ENCODE assay signal across 26 cellular contexts in the genomic region with DNA sequence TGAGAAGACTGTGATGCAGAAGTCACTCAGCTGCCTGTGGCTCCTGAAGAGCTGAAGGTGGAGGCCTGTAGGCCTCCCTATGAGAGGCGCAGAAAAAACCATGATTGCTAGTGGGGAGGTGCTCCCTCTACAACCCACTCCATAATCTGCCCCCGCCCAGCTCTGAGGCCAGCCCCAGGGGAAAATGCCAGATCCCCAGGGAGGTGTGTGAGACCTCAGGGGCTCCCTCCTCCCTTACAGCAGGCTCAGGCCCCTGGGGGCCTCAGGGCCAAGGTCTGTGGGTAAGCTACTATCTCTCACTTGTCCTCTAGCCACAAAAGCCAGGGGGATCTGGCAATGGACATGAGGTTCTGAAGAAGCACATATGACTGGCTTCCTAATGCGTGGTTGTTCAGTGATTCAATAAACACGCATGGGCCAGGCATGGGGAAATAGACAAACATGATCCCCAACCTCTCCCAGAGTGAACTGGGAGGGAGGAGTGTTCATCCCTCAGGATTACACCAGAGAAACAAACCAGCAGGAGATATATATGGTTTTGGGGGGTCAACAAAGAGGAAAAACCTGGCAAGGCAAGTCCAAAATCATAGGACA. TPM values are rescaled to one million over a fixed set of nuclear protein-coding genes. Genes with fewer than 3 reads are reported as not detected.
DNase-seq lines count a peak whose midpoint lies in the region; ATAC-seq and TF ChIP-seq lines count a peak whose summit lies in the region.
"Had no signal": no experiment of that assay in that cellular context is flagged by ENCODE, and none has a peak within 500 bp of the region (broad histone marks: within the 10 kb centered on the region; RNA-seq: fewer than 3 reads in every experiment).

No MANE protein-coding gene starts in this region.

- H3K27ac ChIP-seq in right lobe of liver: peak overlapping the region in 2 of 3 donors; percentile 14 to 45
- no peak overlapping the region for H3K27ac ChIP-seq in right atrium auricular region
- H3K27ac ChIP-seq: PC-9 had no signal

- H3K27me3 ChIP-seq in right lobe of liver: no peaks in the 10 kb centered on the region
- no peaks in the 10 kb centered on the region for H3K27me3 ChIP-seq in right atrium auricular region
- H3K27me3 ChIP-seq: tibial nerve had no signal

- H3K4me3 ChIP-seq in cardiac fibroblast (replicated peaks in 1 of 2; ENCODE audit: low read depth in 2 of 2, low read length in 2 of 2): no peak overlapping the region
- H3K4me3 ChIP-seq in right lobe of liver: no peak overlapping the region
- H3K4me3 ChIP-seq in right atrium auricular region: no peak overlapping the region
- H3K4me3 ChIP-seq: PC-9, tibial nerve had no signal

- H3K4me1 ChIP-seq in right lobe of liver (peaks cover 0 to 5% (median 0%) of the 10 kb centered on the region in 4 donors), right atrium auricular region (peaks cover 0 to 4% of the 10 kb centered on the region in 2 donors)
- H3K4me1 ChIP-seq: tibial nerve had no signal

- TF ChIP-seq CTCF in cardiac fibroblast (IDR thresholded peaks at IDR 0.05; ENCODE audit: low read depth, low read length) (no peak), right lobe of liver (IDR thresholded peaks at IDR 0.05) (no peak), right atrium auricular region (IDR thresholded peaks at IDR 0.05) (no peak)

- H3K27ac Mint-ChIP-seq in activated naive CD4-positive, alpha-beta T cell treated with anti-CD3 and anti-CD28 coated beads, Interleukin-2, amount 50 U/mL, for 72 hours: no peak overlapping the region
- H3K27ac Mint-ChIP-seq: activated naive CD8-positive, alpha-beta T cell; T-cell had no signal

- intact Hi-C loops in right lobe of liver (cut with DNase I): no loop called here

- no peaks in the 10 kb centered on the region for H3K36me3 Mint-ChIP-seq in activated naive CD4-positive, alpha-beta T cell treated with anti-CD3 and anti-CD28 coated beads, Interleukin-2, amount 50 U/mL, for 72 hours
- H3K36me3 Mint-ChIP-seq: activated naive CD8-positive, alpha-beta T cell; brain; CD14-positive monocyte; naive thymus-derived CD4-positive, alpha-beta T cell; T-cell had no signal

- TF ChIP-seq POLR2A in right lobe of liver (IDR thresholded peaks at IDR 0.05): no peak

- no peaks in the 10 kb centered on the region for H3K9me3 Mint-ChIP-seq in activated naive CD4-positive, alpha-beta T cell treated with anti-CD3 and anti-CD28 coated beads, Interleukin-2, amount 50 U/mL, for 72 hours
- H3K9me3 Mint-ChIP-seq: CD14-positive monocyte, T-cell had no signal

- ATAC-seq in right lobe of liver: peak; percentile 84 to 92 (median 91)
- no peak for ATAC-seq in activated naive CD4-positive, alpha-beta T cell treated with anti-CD3 and anti-CD28 coated beads, Interleukin-2, amount 50 U/mL, for 72 hours
- ATAC-seq in HG03135 (IDR thresholded peaks at IDR 0.05; ENCODE audit: unreplicated experiment): no peak
- ATAC-seq: left cardiac atrium; naive thymus-derived CD4-positive, alpha-beta T cell; stimulated activated naive CD8-positive, alpha-beta T cell treated with anti-CD3 and anti-CD28 coated beads, Interleukin-15, Interleukin-2, amounts not matched to agents 100 U/mL and 50 U/mL, for 24 hours; T-cell had no signal

- H3K9me3 ChIP-seq in right lobe of liver (no peaks in the 10 kb centered on the region), right atrium auricular region (no peaks in the 10 kb centered on the region)
- H3K9me3 ChIP-seq: tibial nerve had no signal

- 17% methylated on average over 2 of the region's 4 CpGs for WGBS in right lobe of liver (ENCODE audit: insufficient coverage, low coverage, low lambda C conversion rate, missing lambda C conversion rate)

- peak; percentile 69 for DNase-seq in HCEC 1CT
- peak; percentile 27 to 67 for DNase-seq in cardiac fibroblast (ENCODE audit: low read depth in 2 of 2)
- peak in 1 of 3 donors; percentile 58 for DNase-seq in right lobe of liver
- no peak for DNase-seq in right atrium auricular region (ENCODE audit: low spot score)
- no peak for DNase-seq in activated naive CD4-positive, alpha-beta T cell treated with anti-CD3 and anti-CD28 coated beads, Interleukin-2, amount 50 U/mL, for 72 hours (ENCODE audit: low spot score in 2 of 2)
- no peak for DNase-seq in NCI-H1105 (lab: John Stamatoyannopoulos, UW)
- DNase-seq: activated CD4-positive, alpha-beta T cell treated with anti-CD3 and anti-CD28 coated beads for 4 hours; DMS 273 treated with DMSO at 0.1 percent for 48 hours; GF-D8; left cardiac atrium; naive thymus-derived CD4-positive, alpha-beta T cell; NCI-H187 treated with DMSO at 0.1 percent for 48 hours; NCI-H2227 treated with DMSO at 0.1 percent for 48 hours; NCI-H748 treated with DMSO at 0.1 percent for 48 hours; PC-9; posterior cingulate gyrus; SHP77 treated with DMSO at 0.1 percent for 48 hours; small intestine; stimulated activated CD4-positive, alpha-beta T cell treated with anti-CD3 and anti-CD28 coated beads, Interleukin-4, amount 100 ng/mL, for 1 hour; stimulated activated naive CD8-positive, alpha-beta T cell treated with anti-CD3 and anti-CD28 coated beads, Interleukin-15, Interleukin-2, amounts not matched to agents 100 U/mL and 50 U/mL, for 24 hours; T-cell had no signal

- H3K36me3 ChIP-seq in right lobe of liver (no peaks in the 10 kb centered on the region), right atrium auricular region (no peaks in the 10 kb centered on the region)
- H3K36me3 ChIP-seq: tibial nerve had no signal

RNA-seq across cellular contexts. Expression of gene MTM1, which starts 51.0 kb away (rescaled TPM):
- total RNA-seq in right lobe of liver: 10 to 100 TPM in 5 of 6 experiments, 1 to 10 TPM in 1; 9.8 to 18.0 (median 13.5) TPM
- total RNA-seq in right atrium auricular region: 1 to 10 TPM; 9.0 to 9.4 TPM
- total RNA-seq in activated naive CD4-positive, alpha-beta T cell treated with anti-CD3 and anti-CD28 coated beads, Interleukin-2, amount 50 U/mL, for 72 hours: 10 to 100 TPM; 21.0 to 28.1 TPM

Comparison
In these comparisons a context has a peak if more than half of its experiments do, and no peak if none do; other contexts are left out.
1. DNase-seq: peak in HCEC 1CT (single experiment) and cardiac fibroblast (2 of 2); none in right atrium auricular region (single experiment), activated naive CD4-positive, alpha-beta T cell treated with anti-CD3 and anti-CD28 coated beads, Interleukin-2, amount 50 U/mL, for 72 hours (0 of 2) and NCI-H1105 (single experiment).
2. ATAC-seq: peak in right lobe of liver (4 of 4); none in activated naive CD4-positive, alpha-beta T cell treated with anti-CD3 and anti-CD28 coated beads, Interleukin-2, amount 50 U/mL, for 72 hours (0 of 2) and HG03135 (single experiment).
3. H3K27ac ChIP-seq: peak in right lobe of liver (2 of 3); none in right atrium auricular region (0 of 2).